21 cellular contexts compared by ENCODE assay signal in the genomic region with DNA sequence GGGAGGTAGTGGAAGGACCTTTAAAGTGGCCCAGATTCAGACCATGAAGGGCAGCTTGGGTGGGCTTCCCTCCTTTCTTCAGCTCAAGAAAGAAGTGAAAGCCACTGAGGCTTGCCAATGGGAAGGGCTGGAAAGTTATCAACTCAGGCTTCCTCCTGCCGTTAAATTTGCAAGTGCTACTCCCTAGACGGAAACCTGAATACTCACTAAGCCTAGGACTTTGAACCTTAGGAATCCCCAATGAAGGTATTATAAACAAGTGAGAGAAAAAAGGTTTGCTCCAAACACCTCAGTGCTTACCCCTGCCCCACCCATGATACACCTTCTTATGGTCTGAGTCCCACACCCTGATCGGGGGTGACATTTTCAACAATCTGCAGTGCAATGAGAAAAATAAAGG. TPM values are rescaled to one million over a fixed set of nuclear protein-coding genes. Genes with fewer than 3 reads are reported as not detected.
DNase-seq lines count a peak whose midpoint lies in the region; ATAC-seq, FAIRE-seq and TF ChIP-seq lines count a peak whose summit lies in the region.
"Had no signal": no experiment of that assay in that cellular context is flagged by ENCODE, and none has a peak within 500 bp of the region (broad histone marks: within the 10 kb centered on the region; RNA-seq: fewer than 3 reads in every experiment).

No MANE protein-coding gene starts in this region.

- H3K4me3 ChIP-seq in OCI-LY3 (ENCODE audit: low read length) (0 out of 2 replicates have a peak overlapping the region, but pooled peaks have one; percentile 5), K562 (no peak overlapping the region), mucosa of rectum (ENCODE audit: low read length in 2 of 2) (no peak overlapping the region), lower leg skin (ENCODE audit: low read depth, poor library complexity, severe bottlenecking) (no peak overlapping the region)
- H3K4me3 ChIP-seq: BLaER1 treated with 17β-estradiol and CSF1 and Interleukin-3, amounts not matched to agents 10 nM and 100 nM; GM12878; GM23248; HAP-1 had no signal

- in situ Hi-C loops in K562 (cut with MboI): no loop called here

- POLR2A ChIA-PET in K562 (lab: Yijun Ruan, JAX) (interaction anchor here (1.2 kb wide), 1 partner anchor 9 kb away, joined by 3 read pairs; no protein-coding TSS in a partner anchor), MCF 10A (lab: Yijun Ruan, JAX) (interaction anchor here (0.6 kb wide), 1 partner anchor 250 kb away, joined by 3 read pairs; no protein-coding TSS in a partner anchor)
- POLR2A ChIA-PET in activated CD4-positive, alpha-beta memory T cell treated with anti-CD3 and anti-CD28 coated beads for 36 hours (lab: Charles Lee): no interaction called here

- no peak for FAIRE-seq in K562 (lab: Jason Lieb, UNC)
- FAIRE-seq: GM12878 had no signal

- H3K9me1 ChIP-seq in K562 (ENCODE audit: control insufficient read depth, insufficient read depth, low read length): no peaks in the 10 kb centered on the region

- no TSS peak for BruUV-seq in K562 (replicated peaks; lab: Mats Ljungman, UMichigan)
- no TSS peak for BruUV-seq in MCF 10A (replicated peaks; lab: Mats Ljungman, UMichigan)

- H3K27ac ChIP-seq in OCI-LY3 (ENCODE audit: low read length): no peak overlapping the region
- no peak overlapping the region for H3K27ac ChIP-seq in K562 (ENCODE audit: extremely low read depth, low read depth, low read length)
- H3K27ac ChIP-seq in mucosa of rectum (ENCODE audit: low read depth in 2 of 2, low read length in 2 of 2): peak overlapping the region; percentile 50 to 62
- H3K27ac ChIP-seq: BLaER1 treated with 17β-estradiol and CSF1 and Interleukin-3, amounts not matched to agents 10 nM and 100 nM; GM23248 had no signal

- TF ChIP-seq RAD21 in K562 (CRISPR knock-in tag; conservative IDR thresholded peaks at IDR 0.05 in 1 of 2, IDR thresholded peaks at IDR 0.05 in 1 of 2): no peak

- H2AFZ ChIP-seq in OCI-LY3 (ENCODE audit: low read depth, low read length) (no peak overlapping the region), K562 (ENCODE audit: low read depth, low read length) (peak overlapping the region; percentile 51; the same call in 1 of the 2 replicates)
- H2AFZ ChIP-seq: GM23248 had no signal

- H3K27me3 ChIP-seq in OCI-LY3 (ENCODE audit: low read depth, low read length) (peaks cover 51% of the 10 kb centered on the region), K562 (ENCODE audit: control insufficient read depth in 2 of 2, insufficient read depth in 2 of 2, low read length in 2 of 2) (no peaks in the 10 kb centered on the region), mucosa of rectum (ENCODE audit: control insufficient read depth in 2 of 2, insufficient read depth in 2 of 2, low read length in 2 of 2) (no peaks in the 10 kb centered on the region)
- H3K27me3 ChIP-seq: BLaER1 treated with 17β-estradiol and CSF1 and Interleukin-3, amounts not matched to agents 10 nM and 100 nM had no signal

- H3K9me3 Mint-ChIP-seq in MCF 10A (ENCODE audit: unreplicated experiment): no peaks in the 10 kb centered on the region
- no peaks in the 10 kb centered on the region for H3K9me3 Mint-ChIP-seq in activated CD4-positive, alpha-beta memory T cell treated with anti-CD3 and anti-CD28 coated beads for 36 hours
- H3K9me3 Mint-ChIP-seq: CD4-positive, CD25-positive, alpha-beta regulatory T cell; CD8-positive, alpha-beta memory T cell had no signal

- H3K4me3 Mint-ChIP-seq in MCF 10A (ENCODE audit: unreplicated experiment): no peak overlapping the region
- H3K4me3 Mint-ChIP-seq in activated CD4-positive, alpha-beta memory T cell treated with anti-CD3 and anti-CD28 coated beads for 36 hours: no peak overlapping the region
- H3K4me3 Mint-ChIP-seq: B cell; CD8-positive, alpha-beta memory T cell had no signal

- TF ChIP-seq POLR2A in K562 (conservative IDR thresholded peaks at IDR 0.05) (no peak), lower leg skin (IDR thresholded peaks at IDR 0.05) (no peak)

- no peaks in the 10 kb centered on the region for H3K9me3 ChIP-seq in OCI-LY3 (ENCODE audit: insufficient read depth, low read length)
- no peaks in the 10 kb centered on the region for H3K9me3 ChIP-seq in K562 (replicated peaks; ENCODE audit: control insufficient read depth, insufficient read depth, low read depth, low read length)
- no peaks in the 10 kb centered on the region for H3K9me3 ChIP-seq in mucosa of rectum (ENCODE audit: control insufficient read depth in 2 of 2, low read length in 2 of 2)

- DNase-seq in K562 (ENCODE audit: extremely low read depth in 1 of 4, low spot score in 3 of 4) (no peak), left colon (no peak), lower leg skin (ENCODE audit: low spot score in 2 of 2) (no peak), MCF 10A (ENCODE audit: unreplicated experiment) (no peak), NCI-H1105 (lab: John Stamatoyannopoulos, UW) (no peak)
- DNase-seq in activated CD4-positive, alpha-beta memory T cell treated with anti-CD3 and anti-CD28 coated beads for 36 hours: no peak
- DNase-seq: CD4-positive, CD25-positive, alpha-beta regulatory T cell; CD8-positive, alpha-beta memory T cell; COR-L47; DMS 273 treated with DMSO at 0.1 percent for 48 hours; DMS53; DND-41; EL; GM23248; IMR-90 had no signal

- H3K9ac ChIP-seq in OCI-LY3 (ENCODE audit: low read length): no peak overlapping the region
- no peak overlapping the region for H3K9ac ChIP-seq in K562 (ENCODE audit: insufficient read depth in 1 of 2, low read depth in 2 of 2, low read length in 2 of 2)
- H3K9ac ChIP-seq in mucosa of rectum (ENCODE audit: low read depth in 1 of 2, low read length in 2 of 2): peak overlapping the region in 1 of 2 donors; percentile 3
- H3K9ac ChIP-seq: BLaER1 treated with 17β-estradiol and CSF1 and Interleukin-3, amounts not matched to agents 10 nM and 100 nM; GM23248 had no signal

- intact Hi-C loops in K562 (cut with micrococcal nuclease) (no loop called here), left colon (cut with DNase I, micrococcal nuclease) (no loop called here), lower leg skin (cut with DNase I; ENCODE audit: low total_unique reads) (no loop called here), MCF 10A (cut with micrococcal nuclease) (no loop called here)
- intact Hi-C loops in activated CD4-positive, alpha-beta memory T cell treated with anti-CD3 and anti-CD28 coated beads for 36 hours (cut with micrococcal nuclease): no loop called here

- H3K27me3 Mint-ChIP-seq in MCF 10A (ENCODE audit: insufficient read depth, unreplicated experiment): peaks cover 26% of the 10 kb centered on the region
- peaks cover 35% of the 10 kb centered on the region for H3K27me3 Mint-ChIP-seq in activated CD4-positive, alpha-beta memory T cell treated with anti-CD3 and anti-CD28 coated beads for 36 hours

- no peaks in the 10 kb centered on the region for H3K36me3 Mint-ChIP-seq in MCF 10A (ENCODE audit: insufficient read depth, unreplicated experiment)
- H3K36me3 Mint-ChIP-seq in activated CD4-positive, alpha-beta memory T cell treated with anti-CD3 and anti-CD28 coated beads for 36 hours: no peaks in the 10 kb centered on the region
- H3K36me3 Mint-ChIP-seq: CD4-positive, CD25-positive, alpha-beta regulatory T cell had no signal

- CTCF ChIA-PET in K562 (lab: Yijun Ruan, JAX; ENCODE audit: low intra/inter-chr PET ratio) (no interaction called here), MCF 10A (lab: Yijun Ruan, JAX) (interaction anchor here (0.6 kb wide), 1 partner anchor 13 kb away, joined by 3 read pairs; no protein-coding TSS in a partner anchor)
- CTCF ChIA-PET in activated CD4-positive, alpha-beta memory T cell treated with anti-CD3 and anti-CD28 coated beads for 36 hours (lab: Charles Lee): no interaction called here

- H3K79me2 ChIP-seq in OCI-LY3 (ENCODE audit: low read length): no peaks in the 10 kb centered on the region
- H3K79me2 ChIP-seq in K562 (ENCODE audit: control insufficient read depth, insufficient read depth, low read length): 0 out of 3 replicates have a peak, but pooled peaks cover 4% of the 10 kb centered on the region

- WGBS in K562 (ENCODE audit: insufficient coverage, low coverage, missing lambda C conversion rate): 46% methylated on average over 3 of the region's 3 CpGs
- 73 to 95% methylated on average over 3 of the region's 3 CpGs for WGBS in lower leg skin, 2 donors

- H3K4me1 ChIP-seq in OCI-LY3 (ENCODE audit: low read length) (peaks cover 18% of the 10 kb centered on the region), K562 (replicated peaks in 1 of 2; ENCODE audit: control insufficient read depth in 2 of 2, insufficient read depth in 2 of 2, low read length in 2 of 2) (peaks cover 27 to 51% of the 10 kb centered on the region in 2 experiments), mucosa of rectum (ENCODE audit: control insufficient read depth in 2 of 2, insufficient read depth in 2 of 2, low read length in 2 of 2) (peaks cover 15 to 22% of the 10 kb centered on the region in 2 donors)
- H3K4me1 ChIP-seq: HAP-1 had no signal

- TF ChIP-seq EP300 in K562 (IDR thresholded peaks at IDR 0.05; ENCODE audit: low read length): no peak

- no peak overlapping the region for H3K27ac Mint-ChIP-seq in MCF 10A (ENCODE audit: low read depth, unreplicated experiment)
- no peak overlapping the region for H3K27ac Mint-ChIP-seq in activated CD4-positive, alpha-beta memory T cell treated with anti-CD3 and anti-CD28 coated beads for 36 hours
- H3K27ac Mint-ChIP-seq: B cell had no signal

- peaks cover 18% of the 10 kb centered on the region for H3K4me1 Mint-ChIP-seq in MCF 10A (ENCODE audit: insufficient read depth, unreplicated experiment)
- peaks cover 26% of the 10 kb centered on the region for H3K4me1 Mint-ChIP-seq in activated CD4-positive, alpha-beta memory T cell treated with anti-CD3 and anti-CD28 coated beads for 36 hours (ENCODE audit: low read depth)

- no peaks in the 10 kb centered on the region for H4K20me1 ChIP-seq in OCI-LY3 (ENCODE audit: insufficient read depth, low read length)
- no peaks in the 10 kb centered on the region for H4K20me1 ChIP-seq in K562 (replicated peaks; ENCODE audit: control insufficient read depth, insufficient read depth, low read length)
- H4K20me1 ChIP-seq: BLaER1 treated with 17β-estradiol and CSF1 and Interleukin-3, amounts not matched to agents 10 nM and 100 nM had no signal

- peak overlapping the region; percentile 16 for H3K4me2 ChIP-seq in OCI-LY3 (ENCODE audit: low read length)
- H3K4me2 ChIP-seq in K562 (ENCODE audit: insufficient read depth, low read length): peak overlapping the region; percentile 18; the same call in 1 of the 2 replicates
- H3K4me2 ChIP-seq: BLaER1 treated with 17β-estradiol and CSF1 and Interleukin-3, amounts not matched to agents 10 nM and 100 nM had no signal

- no peaks in the 10 kb centered on the region for H3K36me3 ChIP-seq in OCI-LY3 (replicated peaks; ENCODE audit: low read depth, low read length)
- no peaks in the 10 kb centered on the region for H3K36me3 ChIP-seq in K562 (ENCODE audit: control insufficient read depth, insufficient read depth, low read length)
- no peaks in the 10 kb centered on the region for H3K36me3 ChIP-seq in mucosa of rectum (ENCODE audit: control insufficient read depth in 2 of 2, insufficient read depth in 2 of 2, low read length in 2 of 2)
- H3K36me3 ChIP-seq: BLaER1 treated with 17β-estradiol and CSF1 and Interleukin-3, amounts not matched to agents 10 nM and 100 nM; HAP-1 had no signal

- TF ChIP-seq CTCF in OCI-LY3 (IDR thresholded peaks at IDR 0.05; ENCODE audit: low read depth, low read length): no peak
- no peak for TF ChIP-seq CTCF in K562 (IDR thresholded peaks at IDR 0.05 in 2 of 3, conservative IDR thresholded peaks at IDR 0.05 in 1 of 3; ENCODE audit: insufficient read depth in 2 of 3, low read depth in 1 of 3, low read length in 3 of 3)
- TF ChIP-seq CTCF in lower leg skin (IDR thresholded peaks at IDR 0.05): no peak
- TF ChIP-seq CTCF in MCF 10A (IDR thresholded peaks at IDR 0.05; ENCODE audit: unreplicated experiment): no peak

- no peak for ATAC-seq in K562
- peak; percentile 62 for ATAC-seq in left colon
- ATAC-seq: GM12878 had no signal

RNA-seq across cellular contexts. Expression of a gene that starts 5.4 kb away (rescaled TPM):
- 4.0 and 11.2 TPM in 2 replicates for total RNA-seq in K562 (2011; cell fraction: chromatin; rRNA removed; ENCODE audit: low replicate concordance)
- 2.7 and 3.4 TPM in 2 replicates for total RNA-seq in K562 (2011; cell fraction: nucleolus; rRNA removed)
- total RNA-seq in K562 (2011; cell fraction: nucleoplasm; rRNA removed): 7.3 and 13.5 TPM in 2 replicates
- total RNA-seq in K562 (2014; rRNA removed) (4.9 and 6.6 TPM in 2 replicates), K562 (2014; rRNA removed; fragmentation: Illumina TruSeq; extraction: Trizol) (13.4 and 13.8 TPM in 2 replicates), K562 (2015; rRNA removed; fragmentation: Illumina TruSeq; extraction: Trizol) (13.2 and 14.8 TPM in 2 replicates), K562 (2021) (12.6 and 13.5 TPM in 2 replicates), left colon (10 to 100 TPM; 14.4 to 19.1 TPM), lower leg skin (10 to 100 TPM in 3 of 4 donors, 1 to 10 TPM in 1; 9.5 to 11.5 (median 10.6) TPM), MCF 10A (2022) (19.4 and 20.2 TPM in 2 replicates)
- polyA plus RNA-seq in K562 (2011; rRNA removed) (6.0 and 9.6 TPM in 2 replicates), K562 (2014; fragmentation: Illumina TruSeq; extraction: Trizol) (14.7 and 16.6 TPM in 2 replicates), K562 (2014; fragmentation: Nextera tagmentation; extraction: Ambion mirVana) (1 to 10 TPM; 4.8 to 4.9 TPM), K562 (2014; rRNA removed) (9.0 and 9.1 TPM in 2 replicates)
- 1.9 and 3.6 TPM in 2 replicates for polyA plus RNA-seq in K562 (2011; cell fraction: cytosol; rRNA removed)
- polyA plus RNA-seq in K562 (2011; cell fraction: nucleus; rRNA removed): 4.8 and 5.3 TPM in 2 replicates
- 11.9 and 12.6 TPM in 2 replicates for polyA plus RNA-seq in K562 (2012)
- polyA minus RNA-seq in K562 (2011; rRNA and poly(A)+ RNA removed): 9.1 and 10.5 TPM in 2 replicates
- polyA minus RNA-seq in K562 (2011; cell fraction: cytosol; rRNA and poly(A)+ RNA removed): 3.8 and 5.9 TPM in 2 replicates
- 4.4 and 7.7 TPM in 2 replicates for polyA minus RNA-seq in K562 (2011; cell fraction: nucleus; rRNA and poly(A)+ RNA removed)
- total RNA-seq in activated CD4-positive, alpha-beta memory T cell treated with anti-CD3 and anti-CD28 coated beads for 36 hours: 10 to 100 TPM; 36.5 to 37.0 TPM

Comparison
In these comparisons a context has a peak if more than half of its experiments do, and no peak if none do; other contexts are left out.
1. H3K27ac ChIP-seq: peak in mucosa of rectum (2 of 2); none in OCI-LY3 (single experiment) and K562 (single experiment).